In genomic region chr4:182140547-182140946, GRCh38 we compare ENCODE assay signal across 20 cellular contexts.
DNase-seq lines count a peak whose midpoint lies in the region; ATAC-seq, FAIRE-seq and TF ChIP-seq lines count a peak whose summit lies in the region.
"Had no signal": no experiment of that assay in that cellular context is flagged by ENCODE, and none has a peak within 500 bp of the region (broad histone marks: within the 10 kb centered on the region; RNA-seq: fewer than 3 reads in every experiment).

No MANE protein-coding gene starts in this region.

- H3K9me3 ChIP-seq in kidney (ENCODE audit: control insufficient read depth in 1 of 2, low read length in 2 of 2): no peaks in the 10 kb centered on the region
- no peaks in the 10 kb centered on the region for H3K9me3 ChIP-seq in trophoblast cell (ENCODE audit: insufficient read depth, low read depth, low read length)
- H3K9me3 ChIP-seq in HAP-1: no peaks in the 10 kb centered on the region
- H3K9me3 ChIP-seq: Peyer's patch had no signal

- no peak overlapping the region for H2AK5ac ChIP-seq in trophoblast cell (ENCODE audit: low read length)

- H3K27ac Mint-ChIP-seq in activated naive CD4-positive, alpha-beta T cell treated with anti-CD3 and anti-CD28 coated beads, Interleukin-2, amount 10 ng/mL, durations not matched to agents 7 days and 5 days: peak overlapping the region; percentile 2
- no peak overlapping the region for H3K27ac Mint-ChIP-seq in activated naive CD4-positive, alpha-beta T cell treated with anti-CD3 and anti-CD28 coated beads, Interleukin-2, amount 50 U/mL, for 72 hours
- H3K27ac Mint-ChIP-seq: CD14-positive monocyte had no signal

- H3K27ac ChIP-seq in kidney (ENCODE audit: low read depth in 2 of 2, low read length in 2 of 2) (no peak overlapping the region), trophoblast cell (ENCODE audit: low read depth, low read length) (no peak overlapping the region)
- H3K27ac ChIP-seq: Peyer's patch had no signal

- H2BK120ac ChIP-seq in trophoblast cell (ENCODE audit: insufficient read depth, low read length, poor library complexity): no peak overlapping the region

- ATAC-seq in activated naive CD4-positive, alpha-beta T cell treated with anti-CD3 and anti-CD28 coated beads, Interleukin-2, amount 50 U/mL, for 72 hours: no peak
- ATAC-seq in HG02938 (IDR thresholded peaks at IDR 0.05; ENCODE audit: unreplicated experiment) (no peak), HG02571 (IDR thresholded peaks at IDR 0.05; ENCODE audit: unreplicated experiment) (no peak)

- H3K27me3 ChIP-seq in trophoblast cell (ENCODE audit: insufficient read depth, low read length) (no peaks in the 10 kb centered on the region), HAP-1 (ENCODE audit: low read depth) (no peaks in the 10 kb centered on the region)

- no peak overlapping the region for H3K4me3 ChIP-seq in kidney (ENCODE audit: low read length in 2 of 2)
- no peak overlapping the region for H3K4me3 ChIP-seq in trophoblast cell (ENCODE audit: low read depth, low read length)
- H3K4me3 ChIP-seq in HAP-1: no peak overlapping the region
- H3K4me3 ChIP-seq: Peyer's patch had no signal

- DNase-seq in activated naive CD4-positive, alpha-beta T cell treated with anti-CD3 and anti-CD28 coated beads, Interleukin-2, amount 10 ng/mL, durations not matched to agents 7 days and 5 days: no peak
- DNase-seq in activated naive CD4-positive, alpha-beta T cell treated with anti-CD3 and anti-CD28 coated beads, Interleukin-2, amount 50 U/mL, for 72 hours (ENCODE audit: low spot score in 2 of 2): no peak
- DNase-seq in kidney (peak; percentile 53), trophoblast cell (no peak), HAP-1 (ENCODE audit: low spot score in 2 of 2) (no peak)
- DNase-seq in stimulated activated CD4-positive, alpha-beta T cell treated with anti-CD3 and anti-CD28 coated beads, Interleukin-4, amount 100 ng/mL, for 4 hours: no peak
- DNase-seq: 8988T; DND-41; MM.1S; NCI-H1092; NCI-H1436 treated with DMSO at 0.1 percent for 48 hours; NCI-H2081; NCI-H446 treated with DMSO at 0.1 percent for 48 hours; NK-92 treated with Interleukin-12 subunit alpha and Interleukin-12 subunit beta, amount 100 ng/mL, for 24 hours; Peyer's patch had no signal

- H3K23ac ChIP-seq in trophoblast cell (ENCODE audit: low read length): no peak overlapping the region

- peaks cover 1% of the 10 kb centered on the region for H3K36me3 Mint-ChIP-seq in activated naive CD4-positive, alpha-beta T cell treated with anti-CD3 and anti-CD28 coated beads, Interleukin-2, amount 10 ng/mL, durations not matched to agents 7 days and 5 days
- peaks cover 4 to 39% of the 10 kb centered on the region in 2 donors for H3K36me3 Mint-ChIP-seq in activated naive CD4-positive, alpha-beta T cell treated with anti-CD3 and anti-CD28 coated beads, Interleukin-2, amount 50 U/mL, for 72 hours

- FAIRE-seq in kidney (lab: Jason Lieb, UNC): no peak
- FAIRE-seq: G401.6, H54 had no signal

- no peak overlapping the region for H3K14ac ChIP-seq in trophoblast cell (ENCODE audit: low read length)

- no peak overlapping the region for H3K9ac ChIP-seq in kidney (ENCODE audit: low read length in 2 of 2)
- no peak overlapping the region for H3K9ac ChIP-seq in trophoblast cell (ENCODE audit: low read length)

- peaks cover 34% of the 10 kb centered on the region for H3K79me1 ChIP-seq in trophoblast cell (ENCODE audit: low read length)

- H3K36me3 ChIP-seq in kidney (ENCODE audit: control insufficient read depth in 1 of 2, insufficient read depth in 2 of 2, low read length in 2 of 2) (no peaks in the 10 kb centered on the region), trophoblast cell (ENCODE audit: control insufficient read depth in 1 of 2, insufficient read depth in 2 of 2, low read length in 2 of 2) (no peaks in the 10 kb centered on the region), HAP-1 (replicated peaks) (no peaks in the 10 kb centered on the region; the same call in 1 of the 2 replicates)
- H3K36me3 ChIP-seq: Peyer's patch had no signal

- peak overlapping the region; percentile 20 for H4K91ac ChIP-seq in trophoblast cell (ENCODE audit: low read depth, low read length)

- intact Hi-C loops in kidney (cut with DNase I): no loop called here

- H3K4me2 ChIP-seq in trophoblast cell (ENCODE audit: low read length): no peak overlapping the region

- no peak overlapping the region for H3K4me3 Mint-ChIP-seq in activated naive CD4-positive, alpha-beta T cell treated with anti-CD3 and anti-CD28 coated beads, Interleukin-2, amount 10 ng/mL, durations not matched to agents 7 days and 5 days

- peak overlapping the region; percentile 43 for H3K18ac ChIP-seq in trophoblast cell (ENCODE audit: low read length)

- TF ChIP-seq CTCF in kidney (IDR thresholded peaks at IDR 0.05; ENCODE audit: borderline replicate concordance, extremely low read depth, insufficient read depth): no peak

- H4K12ac ChIP-seq in trophoblast cell (ENCODE audit: low read depth, low read length): no peak overlapping the region

- peaks cover 59% of the 10 kb centered on the region for H3K27me3 Mint-ChIP-seq in activated naive CD4-positive, alpha-beta T cell treated with anti-CD3 and anti-CD28 coated beads, Interleukin-2, amount 10 ng/mL, durations not matched to agents 7 days and 5 days

- no peak overlapping the region for H2BK5ac ChIP-seq in trophoblast cell (ENCODE audit: low read depth, low read length, poor library complexity)

- peaks cover 23% of the 10 kb centered on the region for H3K4me1 Mint-ChIP-seq in activated naive CD4-positive, alpha-beta T cell treated with anti-CD3 and anti-CD28 coated beads, Interleukin-2, amount 10 ng/mL, durations not matched to agents 7 days and 5 days

- H3K4me1 ChIP-seq in kidney (ENCODE audit: control insufficient read depth in 1 of 2, insufficient read depth in 1 of 2, low read depth in 1 of 2, low read length in 2 of 2): peaks cover 0 to 6% of the 10 kb centered on the region in 2 donors
- H3K4me1 ChIP-seq in trophoblast cell (ENCODE audit: control insufficient read depth in 1 of 2, insufficient read depth in 2 of 2, low read length in 2 of 2): peaks cover 6 to 11% of the 10 kb centered on the region in 2 experiments
- H3K4me1 ChIP-seq in HAP-1: peaks cover 32% of the 10 kb centered on the region

- WGBS in trophoblast cell (ENCODE audit: extremely low coverage, insufficient coverage, insufficient read length): no CpG with 5 or more reads among the region's 16 CpGs

- in situ Hi-C loops in HAP-1 (cut with MboI; ENCODE audit: low sequenced_read_pairs): no loop called here

- no peak overlapping the region for H2BK12ac ChIP-seq in trophoblast cell (ENCODE audit: low read length)

- no peak overlapping the region for H4K8ac ChIP-seq in trophoblast cell (ENCODE audit: low read depth, low read length)

- CTCF ChIA-PET in activated naive CD4-positive, alpha-beta T cell treated with anti-CD3 and anti-CD28 coated beads, Interleukin-2, amount 10 ng/mL, durations not matched to agents 7 days and 5 days (lab: Charles Lee): no interaction called here

- no peaks in the 10 kb centered on the region for H3K9me3 Mint-ChIP-seq in activated naive CD4-positive, alpha-beta T cell treated with anti-CD3 and anti-CD28 coated beads, Interleukin-2, amount 10 ng/mL, durations not matched to agents 7 days and 5 days
- H3K9me3 Mint-ChIP-seq in activated naive CD4-positive, alpha-beta T cell treated with anti-CD3 and anti-CD28 coated beads, Interleukin-2, amount 50 U/mL, for 72 hours: peaks cover 0 to 4% of the 10 kb centered on the region in 2 donors

- no peak overlapping the region for H3K4ac ChIP-seq in trophoblast cell (ENCODE audit: low read depth, low read length)

- peaks cover 21% of the 10 kb centered on the region for H3K79me2 ChIP-seq in trophoblast cell (ENCODE audit: control insufficient read depth, insufficient read depth, low read length, poor library complexity)

- no peak overlapping the region for H2AFZ ChIP-seq in trophoblast cell (ENCODE audit: insufficient read depth, low read length, poor library complexity)
